Comparison of ENCODE assay signal across 22 cellular contexts in the genomic region with DNA sequence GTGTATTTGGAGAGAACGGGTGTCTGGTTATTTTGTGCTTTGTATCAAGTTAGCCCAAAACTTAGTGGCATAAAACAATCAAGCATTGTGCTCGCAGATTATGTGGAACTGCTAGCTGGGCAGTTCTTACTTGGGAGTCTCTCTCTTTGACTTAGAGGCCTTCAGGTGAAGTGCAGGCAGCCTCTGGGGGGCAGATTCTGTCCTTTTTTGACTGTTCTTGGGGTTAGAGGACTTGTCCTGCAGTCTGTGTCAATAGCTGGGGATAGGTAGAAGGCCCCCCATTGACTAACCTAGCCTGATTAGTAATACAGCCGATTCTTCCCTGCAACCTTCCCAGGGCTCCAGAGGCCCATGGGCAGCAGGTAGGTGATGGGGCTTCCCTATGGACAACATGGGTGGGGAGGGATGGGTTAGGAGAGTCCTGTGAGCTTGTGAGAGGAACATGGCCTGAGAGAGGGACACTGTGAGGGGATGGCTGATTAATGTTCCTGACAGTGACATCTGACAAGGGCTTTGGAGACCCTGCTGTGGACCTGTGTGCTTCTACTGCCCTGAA. TPM values are rescaled to one million over a fixed set of nuclear protein-coding genes. Genes with fewer than 3 reads are reported as not detected.
DNase-seq lines count a peak whose midpoint lies in the region; ATAC-seq, FAIRE-seq and TF ChIP-seq lines count a peak whose summit lies in the region.
"Had no signal": no experiment of that assay in that cellular context is flagged by ENCODE, and none has a peak within 500 bp of the region (broad histone marks: within the 10 kb centered on the region; RNA-seq: fewer than 3 reads in every experiment).

No MANE protein-coding gene starts in this region.

- TF ChIP-seq EP300 in HepG2 (IDR thresholded peaks at IDR 0.05; ENCODE audit: low read depth in 2 of 2, low read length in 2 of 2) (no peak), HepG2 (CRISPR knock-in tag; IDR thresholded peaks at IDR 0.05; ENCODE audit: borderline replicate concordance) (no peak)

- H3K9ac ChIP-seq in HepG2 (ENCODE audit: insufficient read depth, low read depth, low read length), result no peak overlapping the region
- H3K9ac ChIP-seq: GM23248 had no signal

- H3K27me3 Mint-ChIP-seq in T-cell, result peaks cover 0 to 4% of the 10 kb centered on the region in 2 donors
- H3K27me3 Mint-ChIP-seq: CD4-positive, alpha-beta T cell had no signal

- TF ChIP-seq POLR2A in HepG2 (IDR thresholded peaks at IDR 0.05; ENCODE audit: insufficient read depth in 1 of 2, low read depth in 2 of 2, low read length in 2 of 2) (no peak), right lobe of liver (IDR thresholded peaks at IDR 0.05) (no peak), NB4 (IDR thresholded peaks at IDR 0.05; ENCODE audit: extremely low read depth, insufficient read length) (no peak), testis (IDR thresholded peaks at IDR 0.05) (no peak)

- H3K36me3 Mint-ChIP-seq in T-cell, result no peaks in the 10 kb centered on the region

- in situ Hi-C loops in HepG2 (cut with HindIII; ENCODE audit: extremely low pct_ligation_motif_present, low pct_unique_long_range_greater_than_20kb), result no loop called here

- H4K20me1 ChIP-seq in HepG2 (ENCODE audit: insufficient read depth, low read length), result no peaks in the 10 kb centered on the region

- H3K4me3 ChIP-seq in HepG2 (replicated peaks in 1 of 3; ENCODE audit: insufficient read depth in 1 of 3, low read depth in 2 of 3, low read length in 3 of 3), result no peak overlapping the region
- no peak overlapping the region for H3K4me3 ChIP-seq in right lobe of liver
- no peak overlapping the region for H3K4me3 ChIP-seq in NB4 (ENCODE audit: low read depth, low read length)
- H3K4me3 ChIP-seq in testis, result no peak overlapping the region
- H3K4me3 ChIP-seq: GM23248, PC-9, SJSA1 had no signal

- BruUV-seq in HepG2 (replicated peaks; lab: Mats Ljungman, UMichigan), result no TSS peak

- peak; percentile 48; the same call in 2 of the 3 replicates for ATAC-seq in HepG2
- ATAC-seq in right lobe of liver, result no peak
- ATAC-seq in T-cell (replicated peaks in 1 of 4), result no peak

- no peaks in the 10 kb centered on the region for H3K9me3 ChIP-seq in HepG2 (ENCODE audit: low read length)
- H3K9me3 ChIP-seq in right lobe of liver, result no peaks in the 10 kb centered on the region
- no peaks in the 10 kb centered on the region for H3K9me3 ChIP-seq in testis
- H3K9me3 ChIP-seq: Caco-2, SJSA1 had no signal

- no peak overlapping the region for H3K4me2 ChIP-seq in HepG2 (ENCODE audit: low read depth, low read length)
- H3K4me2 ChIP-seq: PC-9 had no signal

- H3K36me3 ChIP-seq in HepG2 (replicated peaks in 1 of 2; ENCODE audit: control insufficient read depth in 1 of 2, insufficient read depth in 2 of 2, low read length in 2 of 2) (no peaks in the 10 kb centered on the region), right lobe of liver (no peaks in the 10 kb centered on the region), testis (ENCODE audit: low read depth, missing control alignments) (no peaks in the 10 kb centered on the region)
- H3K36me3 ChIP-seq: SJSA1 had no signal

- intact Hi-C loops in HepG2 (cut with micrococcal nuclease; ENCODE audit: unreplicated experiment), result no loop called here
- intact Hi-C loops in right lobe of liver (cut with DNase I), result loop anchor here in 1 of 2 donors (10.0 kb wide), 1 partner anchor 494 kb away; no protein-coding TSS in a partner anchor
- intact Hi-C loops in testis (cut with DNase I; ENCODE audit: low total_unique reads), result no loop called here

- POLR2A ChIA-PET in HepG2 (lab: Yijun Ruan, JAX) (no interaction called here), T-cell (lab: Charles Lee) (no interaction called here)

- TF ChIP-seq RAD21 in HepG2 (CRISPR knock-in tag; IDR thresholded peaks at IDR 0.05), result no peak

- no peaks in the 10 kb centered on the region; a peak in 2 of 5 replicates for H3K27me3 ChIP-seq in HepG2 (ENCODE audit: control insufficient read depth in 1 of 2, insufficient read depth in 2 of 2, low read length in 2 of 2)
- no peaks in the 10 kb centered on the region for H3K27me3 ChIP-seq in right lobe of liver
- H3K27me3 ChIP-seq in testis, result no peaks in the 10 kb centered on the region
- H3K27me3 ChIP-seq: SJSA1 had no signal

- 8% methylated on average over 3 of the region's 3 CpGs for WGBS in HepG2 (ENCODE audit: low lambda C conversion rate)
- 69% methylated on average over 3 of the region's 3 CpGs for WGBS in right lobe of liver (ENCODE audit: insufficient coverage, low coverage, low lambda C conversion rate, missing lambda C conversion rate)
- 66 to 83% methylated on average over 2 to 3 of the region's 3 CpGs for WGBS in testis, 2 donors

- H3K4me1 ChIP-seq in HepG2 (ENCODE audit: insufficient read depth, low read length) (peaks cover 7% of the 10 kb centered on the region; the same call in 1 of the 2 replicates), right lobe of liver (no peaks in the 10 kb centered on the region), testis (no peaks in the 10 kb centered on the region)
- H3K4me1 ChIP-seq: Caco-2 had no signal

- H3K4me3 Mint-ChIP-seq in T-cell, result no peak overlapping the region
- H3K4me3 Mint-ChIP-seq: CD4-positive, alpha-beta T cell; HFFc6; IgD-negative memory B cell had no signal

- H2AFZ ChIP-seq in HepG2 (ENCODE audit: low read length), result no peak overlapping the region
- H2AFZ ChIP-seq: GM23248, PC-9 had no signal

- H3K27ac Mint-ChIP-seq in T-cell, result no peak overlapping the region
- H3K27ac Mint-ChIP-seq: CD4-positive, alpha-beta T cell; HFFc6; IgD-negative memory B cell had no signal

- H3K79me2 ChIP-seq in HepG2 (ENCODE audit: insufficient read depth, low read length), result no peaks in the 10 kb centered on the region

- TF ChIP-seq CTCF in HepG2 (CRISPR knock-in tag; IDR thresholded peaks at IDR 0.05) (peak; percentile 38), right lobe of liver (IDR thresholded peaks at IDR 0.05) (no peak), NB4 (IDR thresholded peaks at IDR 0.05; ENCODE audit: low read depth, low read length) (peak; percentile 9), testis (IDR thresholded peaks at IDR 0.05) (no peak)

- FAIRE-seq in HepG2 (lab: Jason Lieb, UNC), result no peak
- FAIRE-seq: G401.6 had no signal

- H3K4me1 Mint-ChIP-seq in T-cell, result no peaks in the 10 kb centered on the region
- H3K4me1 Mint-ChIP-seq: IgD-negative memory B cell had no signal

- H3K27ac ChIP-seq in HepG2 (ENCODE audit: extremely low read length, insufficient read depth, low read length) (no peak overlapping the region), right lobe of liver (no peak overlapping the region), testis (no peak overlapping the region)
- H3K27ac ChIP-seq: GM23248, PC-9, SJSA1 had no signal

- DNase-seq in HepG2 (ENCODE audit: low spot score), result no peak
- DNase-seq in right lobe of liver, result no peak
- DNase-seq in NB4 (ENCODE audit: low read depth), result peak; percentile 37
- peak; percentile 32 for DNase-seq in islet precursor cell
- DNase-seq in testis, result peak; percentile 28
- no peak for DNase-seq in NCI-H146 (lab: John Stamatoyannopoulos, UW)
- DNase-seq in T-cell, result no peak
- no peak for DNase-seq in RPMI8226
- DNase-seq: 8988T; Caco-2; CD4-positive, alpha-beta T cell; GM23248; HFFc6; NCI-H187; NCI-H2107; NCI-H226; NCI-H524 treated with DMSO at 0.1 percent for 48 hours; PC-9; SW 1271 had no signal

- H3K9me3 Mint-ChIP-seq in T-cell, result no peaks in the 10 kb centered on the region
- H3K9me3 Mint-ChIP-seq: CD4-positive, alpha-beta T cell; HFFc6 had no signal

- CTCF ChIA-PET in HepG2 (lab: Yijun Ruan, JAX; ENCODE audit: low intra/inter-chr PET ratio, low total read pairs) (no interaction called here), T-cell (lab: Charles Lee) (no interaction called here)

TF ChIP-seq in HepG2, 621 proteins besides CTCF, POLR2A, EP300 and RAD21 (continues in another document):
- TF ChIP-seq ZNF350 (CRISPR knock-in tag; IDR thresholded peaks at IDR 0.05; ENCODE audit: borderline replicate concordance, low read depth), result no peak
- no peak for TF ChIP-seq ZBTB3 (CRISPR knock-in tag; IDR thresholded peaks at IDR 0.05; ENCODE audit: borderline replicate concordance, low read depth)
- TF ChIP-seq STAG1 (CRISPR knock-in tag; IDR thresholded peaks at IDR 0.05), result peak; percentile 44

RNA-seq across cellular contexts. Expression of gene ACOT11, which starts 37.2 kb away (rescaled TPM):
- total RNA-seq in HepG2 (2016; rRNA removed; fragmentation: Illumina TruSeq; extraction: Trizol) (3.0 and 3.3 TPM in 2 replicates), right lobe of liver (1 to 10 TPM in 2 of 6 experiments, under 1 TPM in 4; 0.50 to 1.3 (median 0.84) TPM), testis (10 to 100 TPM; 19.1 to 33.8 TPM), T-cell (1 to 10 TPM in 2 of 5 donors, under 1 TPM in 3; 0.60 to 1.4 (median 0.93) TPM)
- 0.79 and 1.0 TPM in 2 replicates for total RNA-seq in HepG2 (2016; cell fraction: cytosol; rRNA removed; fragmentation: Illumina TruSeq; extraction: Trizol; ENCODE audit: low read depth)
- 2.1 and 2.6 TPM in 2 replicates for total RNA-seq in HepG2 (2016; cell fraction: insoluble cytoplasmic fraction; rRNA removed; fragmentation: Illumina TruSeq; extraction: Trizol)
- 2.2 TPM in 2 replicates for total RNA-seq in HepG2 (2016; cell fraction: membrane; rRNA removed; fragmentation: Illumina TruSeq; extraction: Trizol)
- 1.8 and 2.5 TPM in 2 replicates for total RNA-seq in HepG2 (2016; cell fraction: nucleus; rRNA removed; fragmentation: Illumina TruSeq; extraction: Trizol)
- polyA plus RNA-seq in HepG2 (2011; rRNA removed) (2.6 and 2.8 TPM in 2 replicates), testis (ENCODE audit: insufficient read depth, low read depth, low replicate concordance) (4.9 TPM)
- 0.88 and 1.6 TPM in 2 replicates for polyA plus RNA-seq in HepG2 (2011; cell fraction: cytosol; rRNA removed)
- polyA plus RNA-seq in HepG2 (2011; cell fraction: nucleus; rRNA removed), result 6.8 and 12.7 TPM in 2 replicates
- 1.4 and 2.1 TPM in 2 replicates for polyA plus RNA-seq in HepG2 (2012)
- 0.62 and 0.68 TPM in 2 replicates for polyA plus RNA-seq in HepG2 (2016; cell fraction: cytosol; fragmentation: Illumina TruSeq; extraction: Trizol; ENCODE audit: low read depth)
- 1.9 and 3.1 TPM in 2 replicates for polyA plus RNA-seq in HepG2 (2016; cell fraction: insoluble cytoplasmic fraction; fragmentation: Illumina TruSeq; extraction: Trizol; ENCODE audit: low read depth)
- 1.3 and 1.4 TPM in 2 replicates for polyA plus RNA-seq in HepG2 (2016; cell fraction: membrane; fragmentation: Illumina TruSeq; extraction: Trizol; ENCODE audit: low read depth)
- 4.8 and 6.2 TPM in 2 replicates for polyA plus RNA-seq in HepG2 (2016; cell fraction: nucleus; fragmentation: Illumina TruSeq; extraction: Trizol; ENCODE audit: insufficient read depth, low read depth)
- polyA minus RNA-seq in HepG2 (2011; rRNA and poly(A)+ RNA removed; ENCODE audit: low replicate concordance), result 7.7 and 8.7 TPM in 2 replicates
- 1.4 and 2.3 TPM in 2 replicates for polyA minus RNA-seq in HepG2 (2011; cell fraction: cytosol; rRNA and poly(A)+ RNA removed)
- 3.1 and 5.0 TPM in 2 replicates for polyA minus RNA-seq in HepG2 (2011; cell fraction: nucleus; rRNA and poly(A)+ RNA removed)

Comparison
In these comparisons a context has a peak if more than half of its experiments do, and no peak if none do; other contexts are left out.
1. CTCF ChIP-seq: peak in HepG2 (single experiment) and NB4 (single experiment); none in right lobe of liver (0 of 4) and testis (0 of 3).
2. DNase-seq: peak in NB4 (single experiment), islet precursor cell (single experiment) and testis (single experiment); none in HepG2 (single experiment), right lobe of liver (0 of 3), NCI-H146 (single experiment), T-cell (0 of 34) and RPMI8226 (single experiment).